ENCODE assay signal across 8 cellular contexts in the genomic region with DNA sequence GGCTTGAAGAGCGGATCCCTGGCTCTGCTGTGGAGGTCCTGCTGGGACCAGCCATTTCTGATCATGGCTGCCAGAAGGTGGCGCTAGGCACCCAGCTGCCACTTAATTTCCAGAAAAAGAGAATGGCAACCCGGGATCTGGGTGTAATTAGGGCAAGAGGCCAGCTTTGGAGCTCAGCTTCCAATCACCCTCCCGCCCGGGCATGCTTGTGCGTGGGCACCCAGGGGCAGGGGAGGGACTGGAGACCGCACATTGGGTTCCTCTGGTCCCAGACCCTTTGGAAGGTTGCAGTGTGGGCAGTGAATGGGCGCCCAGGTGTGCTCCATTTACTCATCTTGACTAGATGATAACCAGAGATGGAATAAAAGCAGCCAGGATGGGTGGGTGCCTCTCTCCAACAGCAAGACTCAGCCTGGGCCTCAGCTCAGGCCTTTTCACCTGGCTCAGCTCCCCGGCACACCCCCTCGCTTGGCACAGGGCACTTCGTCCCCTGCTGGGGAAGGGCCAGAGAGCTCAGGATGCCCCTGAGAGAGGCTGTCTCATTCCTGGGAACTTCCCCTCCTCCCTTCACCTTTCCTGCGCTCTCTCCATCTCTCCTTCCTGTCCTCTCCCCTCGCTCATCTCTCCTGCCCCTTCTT. TPM values are rescaled to one million over a fixed set of nuclear protein-coding genes. Genes with fewer than 3 reads are reported as not detected.
A peak's percentile ranks its signal among the peaks of the same experiment; 100 is the strongest.
DNase-seq lines count a peak whose midpoint lies in the region; ATAC-seq lines count a peak whose summit lies in the region.

No MANE protein-coding gene starts in this region.

- no peaks in the 10 kb centered on the region for H3K27me3 ChIP-seq in SJCRH30

- no peak for ATAC-seq in central memory CD8-positive, alpha-beta T cell (replicated peaks; ENCODE audit: extremely low read depth, poor library complexity, severe bottlenecking)
- no peak for ATAC-seq in HG03571 (IDR thresholded peaks at IDR 0.05; ENCODE audit: unreplicated experiment)

- H3K9me3 ChIP-seq in SJCRH30 (replicated peaks), result no peaks in the 10 kb centered on the region

- H3K27me3 Mint-ChIP-seq in central memory CD8-positive, alpha-beta T cell, result peaks cover 28% of the 10 kb centered on the region

- H3K27ac ChIP-seq in SJCRH30, result no peak overlapping the region

- no peaks in the 10 kb centered on the region for H3K36me3 ChIP-seq in SJCRH30

- no peaks in the 10 kb centered on the region for H3K4me1 ChIP-seq in SJCRH30

- DNase-seq in Daoy (ENCODE audit: low read depth), result peak; percentile 58
- DNase-seq in HuH-7 (ENCODE audit: low spot score), result peak; percentile 81
- peak; percentile 45 to 70 for DNase-seq in SJCRH30
- DNase-seq in central memory CD8-positive, alpha-beta T cell (ENCODE audit: low spot score in 2 of 2), result no peak
- peak; percentile 90 for DNase-seq in left kidney (ENCODE audit: low read depth, low spot score)
- DNase-seq in stimulated activated CD8-positive, alpha-beta memory T cell treated with anti-CD3 and anti-CD28 coated beads, Interleukin-4, amount 100 ng/mL, for 48 hours, result peak; percentile 73
- no peak for DNase-seq in NOMO-1 treated with dmso at 0.1 percent for 144 hours (lab: John Stamatoyannopoulos, UW; ENCODE audit: unreplicated experiment)

- H3K4me1 Mint-ChIP-seq in central memory CD8-positive, alpha-beta T cell, result no peaks in the 10 kb centered on the region

- H3K9me3 Mint-ChIP-seq in central memory CD8-positive, alpha-beta T cell, result no peaks in the 10 kb centered on the region

- peak overlapping the region; percentile 4 for H3K27ac Mint-ChIP-seq in central memory CD8-positive, alpha-beta T cell (ENCODE audit: low read depth)

- H3K36me3 Mint-ChIP-seq in central memory CD8-positive, alpha-beta T cell (ENCODE audit: insufficient read depth), result no peaks in the 10 kb centered on the region

- no peak overlapping the region for H3K4me3 Mint-ChIP-seq in central memory CD8-positive, alpha-beta T cell

- H3K4me3 ChIP-seq in SJCRH30, result no peak overlapping the region

RNA-seq across cellular contexts. Expression of gene FAM241B, which starts 14.7 kb away (rescaled TPM):
- 2.8 and 4.6 TPM in 2 replicates for total RNA-seq in Daoy (2014; rRNA removed; shearing (Covaris generic))
- 0.86 and 1.2 TPM in 2 replicates for total RNA-seq in SJCRH30 (2014; rRNA removed; shearing (Covaris generic))

Comparison
In these comparisons a context has a peak if more than half of its experiments do, and no peak if none do; other contexts are left out.
1. DNase-seq: peak in Daoy (single experiment), HuH-7 (single experiment), SJCRH30 (2 of 2), left kidney (single experiment) and stimulated activated CD8-positive, alpha-beta memory T cell treated with anti-CD3 and anti-CD28 coated beads, Interleukin-4, amount 100 ng/mL, for 48 hours (single experiment); none in central memory CD8-positive, alpha-beta T cell (0 of 2) and NOMO-1 treated with dmso at 0.1 percent for 144 hours (single experiment).